8 cellular contexts compared by ENCODE assay signal in the genomic region with DNA sequence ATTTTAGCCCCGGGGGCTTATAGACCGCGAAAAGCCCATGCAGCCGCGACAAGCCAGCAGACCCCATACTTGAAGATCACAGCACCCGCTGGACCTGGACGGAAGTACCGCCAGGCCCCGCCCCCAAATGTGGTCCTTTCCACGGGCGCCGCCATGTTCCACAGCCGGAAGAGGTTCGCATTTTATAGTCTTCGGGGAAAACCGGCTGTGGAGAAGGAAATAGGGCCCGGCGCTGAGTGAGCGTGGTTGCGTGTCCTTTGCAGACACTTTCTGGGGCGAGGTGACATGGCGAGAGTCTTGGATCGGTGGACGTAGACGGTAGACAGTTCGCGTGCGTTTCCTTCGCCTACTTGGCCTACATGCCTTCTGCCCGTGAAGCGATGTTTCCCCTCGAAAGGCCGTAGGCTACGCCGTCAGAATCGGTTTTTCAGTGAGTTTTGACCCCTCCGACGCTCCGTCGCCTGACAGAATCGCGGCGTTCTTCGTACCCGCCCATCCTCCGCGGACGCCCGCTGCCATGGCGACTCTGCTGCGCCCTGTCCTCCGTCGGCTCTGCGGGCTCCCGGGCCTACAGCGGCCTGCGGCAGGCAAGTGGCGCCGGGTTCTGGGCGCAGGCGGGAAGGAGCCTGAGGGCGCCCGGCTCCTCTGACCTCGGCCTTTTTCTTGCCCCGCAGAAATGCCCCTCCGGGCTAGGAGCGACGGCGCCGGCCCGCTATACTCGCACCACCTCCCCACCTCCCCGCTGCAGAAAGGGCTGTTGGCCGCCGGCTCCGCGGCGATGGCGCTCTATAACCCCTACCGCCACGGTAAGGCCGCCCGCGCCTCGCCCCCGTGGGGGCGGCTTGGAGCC. TPM values are rescaled to one million over a fixed set of nuclear protein-coding genes. Genes with fewer than 3 reads are reported as not detected.
A peak's percentile ranks its signal among the peaks of the same experiment; 100 is the strongest.
DNase-seq lines count a peak whose midpoint lies in the region; ATAC-seq and TF ChIP-seq lines count a peak whose summit lies in the region.

A gene (plus strand): TSS at position 498 of the 850 bp plus-strand sequence. CDS start 20 bp downstream, at position 518.
A gene with protein sequence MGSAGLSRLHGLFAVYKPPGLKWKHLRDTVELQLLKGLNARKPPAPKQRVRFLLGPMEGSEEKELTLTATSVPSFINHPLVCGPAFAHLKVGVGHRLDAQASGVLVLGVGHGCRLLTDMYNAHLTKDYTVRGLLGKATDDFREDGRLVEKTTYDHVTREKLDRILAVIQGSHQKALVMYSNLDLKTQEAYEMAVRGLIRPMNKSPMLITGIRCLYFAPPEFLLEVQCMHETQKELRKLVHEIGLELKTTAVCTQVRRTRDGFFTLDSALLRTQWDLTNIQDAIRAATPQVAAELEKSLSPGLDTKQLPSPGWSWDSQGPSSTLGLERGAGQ (minus strand): TSS at position 106 of the 850 bp plus-strand sequence. CDS start 39 bp downstream, at position 67.

- H3K9me3 Mint-ChIP-seq in activated T-cell treated with anti-CD3 and anti-CD28 coated beads, Interleukin-2, amount 50 U/mL, for 24 hours, result no peaks in the 10 kb centered on the region

- H3K36me3 ChIP-seq in esophagus (ENCODE audit: control insufficient read depth in 2 of 2, insufficient read depth in 2 of 2, low read length in 1 of 2) (peaks cover 3% of the 10 kb centered on the region in 2 donors), mucosa of stomach (ENCODE audit: control insufficient read depth, insufficient read depth, low read length) (peaks cover 6% of the 10 kb centered on the region)

- 0% methylated on average over 83 to 87 of the region's 87 CpGs for WGBS in esophagus, 2 donors

- H3K4me3 Mint-ChIP-seq in activated T-cell treated with anti-CD3 and anti-CD28 coated beads, Interleukin-2, amount 50 U/mL, for 24 hours, result peak within 1 kb of the TSS; percentile 92

- DNase-seq in DMS53 (lab: John Stamatoyannopoulos, UW) (peak; percentile 98), KG1 (lab: John Stamatoyannopoulos, UW) (peak; percentile 98)
- DNase-seq in activated T-cell treated with anti-CD3 and anti-CD28 coated beads, Interleukin-2, amount 50 U/mL, for 24 hours, result peak; percentile 93
- DNase-seq in stimulated activated CD8-positive, alpha-beta memory T cell treated with anti-CD3 and anti-CD28 coated beads, Interleukin-4, amount 100 ng/mL, for 48 hours, result peak; percentile 94

- H3K4me1 ChIP-seq in esophagus (ENCODE audit: control insufficient read depth in 2 of 2, insufficient read depth in 2 of 2, low read length in 1 of 2), result peaks cover 0 to 8% of the 10 kb centered on the region in 2 donors
- H3K4me1 ChIP-seq in mucosa of stomach (ENCODE audit: control insufficient read depth, insufficient read depth, low read length), result peaks cover 14% of the 10 kb centered on the region

- H3K27ac ChIP-seq in esophagus (ENCODE audit: low read depth in 2 of 2, low read length in 1 of 2), result peak within 1 kb of the TSS; percentile 95 to 100

- H3K36me3 Mint-ChIP-seq in activated T-cell treated with anti-CD3 and anti-CD28 coated beads, Interleukin-2, amount 50 U/mL, for 24 hours (ENCODE audit: low read depth), result peaks cover 74% of the 10 kb centered on the region

- peak; percentile 82 for ATAC-seq in GM21723 (IDR thresholded peaks at IDR 0.05; ENCODE audit: unreplicated experiment)

- H3K9me3 ChIP-seq in esophagus (ENCODE audit: control insufficient read depth in 2 of 2, insufficient read depth in 1 of 2, low read depth in 1 of 2, low read length in 1 of 2), result no peaks in the 10 kb centered on the region
- H3K9me3 ChIP-seq in mucosa of stomach (ENCODE audit: control insufficient read depth, low read length), result no peaks in the 10 kb centered on the region

- peaks cover 34% of the 10 kb centered on the region for H3K4me1 Mint-ChIP-seq in activated T-cell treated with anti-CD3 and anti-CD28 coated beads, Interleukin-2, amount 50 U/mL, for 24 hours (ENCODE audit: low read depth)

- peak within 1 kb of the TSS; percentile 81 for H3K9ac ChIP-seq in mucosa of stomach (ENCODE audit: low read length)

- H3K27me3 ChIP-seq in esophagus (ENCODE audit: control insufficient read depth in 1 of 2, insufficient read depth in 2 of 2, low read length in 2 of 2) (no peaks in the 10 kb centered on the region), mucosa of stomach (ENCODE audit: control insufficient read depth, insufficient read depth, low read length) (no peaks in the 10 kb centered on the region)

- H3K4me3 ChIP-seq in esophagus (ENCODE audit: low read depth in 1 of 2, low read length in 2 of 2) (peak within 1 kb of the TSS; percentile 93 to 99), mucosa of stomach (ENCODE audit: low read length) (peak within 1 kb of the TSS; percentile 93)

- H3K27me3 Mint-ChIP-seq in activated T-cell treated with anti-CD3 and anti-CD28 coated beads, Interleukin-2, amount 50 U/mL, for 24 hours, result no peaks in the 10 kb centered on the region

- peak within 1 kb of the TSS; percentile 100 for H3K27ac Mint-ChIP-seq in activated T-cell treated with anti-CD3 and anti-CD28 coated beads, Interleukin-2, amount 50 U/mL, for 24 hours

TF ChIP-seq in PFSK-1, 5 proteins besides CTCF, POLR2A, EP300 and RAD21:
- TF ChIP-seq POLR2AphosphoS5 (IDR thresholded peaks at IDR 0.05; ENCODE audit: low read depth, low read length) (peak; percentile 77), FOXP2 (optimal IDR thresholded peaks at IDR 0.05; ENCODE audit: borderline replicate concordance, extremely low read depth, extremely low read length, insufficient read depth) (peak; percentile 12), TAF1 (IDR thresholded peaks at IDR 0.05; ENCODE audit: borderline replicate concordance, insufficient read depth, low read length) (peak; percentile 44; the same call in 1 of the 2 replicates), SIN3A (IDR thresholded peaks at IDR 0.05; ENCODE audit: borderline replicate concordance, insufficient read depth, low read length) (peak; percentile 96)
- TF ChIP-seq, protein P1, sequence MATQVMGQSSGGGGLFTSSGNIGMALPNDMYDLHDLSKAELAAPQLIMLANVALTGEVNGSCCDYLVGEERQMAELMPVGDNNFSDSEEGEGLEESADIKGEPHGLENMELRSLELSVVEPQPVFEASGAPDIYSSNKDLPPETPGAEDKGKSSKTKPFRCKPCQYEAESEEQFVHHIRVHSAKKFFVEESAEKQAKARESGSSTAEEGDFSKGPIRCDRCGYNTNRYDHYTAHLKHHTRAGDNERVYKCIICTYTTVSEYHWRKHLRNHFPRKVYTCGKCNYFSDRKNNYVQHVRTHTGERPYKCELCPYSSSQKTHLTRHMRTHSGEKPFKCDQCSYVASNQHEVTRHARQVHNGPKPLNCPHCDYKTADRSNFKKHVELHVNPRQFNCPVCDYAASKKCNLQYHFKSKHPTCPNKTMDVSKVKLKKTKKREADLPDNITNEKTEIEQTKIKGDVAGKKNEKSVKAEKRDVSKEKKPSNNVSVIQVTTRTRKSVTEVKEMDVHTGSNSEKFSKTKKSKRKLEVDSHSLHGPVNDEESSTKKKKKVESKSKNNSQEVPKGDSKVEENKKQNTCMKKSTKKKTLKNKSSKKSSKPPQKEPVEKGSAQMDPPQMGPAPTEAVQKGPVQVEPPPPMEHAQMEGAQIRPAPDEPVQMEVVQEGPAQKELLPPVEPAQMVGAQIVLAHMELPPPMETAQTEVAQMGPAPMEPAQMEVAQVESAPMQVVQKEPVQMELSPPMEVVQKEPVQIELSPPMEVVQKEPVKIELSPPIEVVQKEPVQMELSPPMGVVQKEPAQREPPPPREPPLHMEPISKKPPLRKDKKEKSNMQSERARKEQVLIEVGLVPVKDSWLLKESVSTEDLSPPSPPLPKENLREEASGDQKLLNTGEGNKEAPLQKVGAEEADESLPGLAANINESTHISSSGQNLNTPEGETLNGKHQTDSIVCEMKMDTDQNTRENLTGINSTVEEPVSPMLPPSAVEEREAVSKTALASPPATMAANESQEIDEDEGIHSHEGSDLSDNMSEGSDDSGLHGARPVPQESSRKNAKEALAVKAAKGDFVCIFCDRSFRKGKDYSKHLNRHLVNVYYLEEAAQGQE (IDR thresholded peaks at IDR 0.05; ENCODE audit: insufficient read depth in 1 of 2, low read depth in 2 of 2, low read length in 2 of 2), result no peak

RNA-seq across cellular contexts. Expression of the first gene that starts in this region (rescaled TPM):
- polyA plus RNA-seq in PFSK-1 (2012; ENCODE audit: insufficient read length, low read depth), result 62.8 TPM
- polyA plus RNA-seq in esophagus, result 10 to 100 TPM; 63.2 to 73.6 TPM

RNA-seq across cellular contexts. Expression of the second gene that starts in this region (rescaled TPM):
- polyA plus RNA-seq in PFSK-1 (2012; ENCODE audit: insufficient read length, low read depth), result 33.5 TPM
- 10 to 100 TPM; 12.5 to 18.8 TPM for polyA plus RNA-seq in esophagus

Comparison
In these comparisons a context has a peak if more than half of its experiments do, and no peak if none do; other contexts are left out.
1. Peak in every context shown above with its lines: DNase-seq, ATAC-seq, H3K4me3 ChIP-seq and H3K27ac ChIP-seq.